18 cellular contexts compared by ENCODE assay signal in the genomic region with DNA sequence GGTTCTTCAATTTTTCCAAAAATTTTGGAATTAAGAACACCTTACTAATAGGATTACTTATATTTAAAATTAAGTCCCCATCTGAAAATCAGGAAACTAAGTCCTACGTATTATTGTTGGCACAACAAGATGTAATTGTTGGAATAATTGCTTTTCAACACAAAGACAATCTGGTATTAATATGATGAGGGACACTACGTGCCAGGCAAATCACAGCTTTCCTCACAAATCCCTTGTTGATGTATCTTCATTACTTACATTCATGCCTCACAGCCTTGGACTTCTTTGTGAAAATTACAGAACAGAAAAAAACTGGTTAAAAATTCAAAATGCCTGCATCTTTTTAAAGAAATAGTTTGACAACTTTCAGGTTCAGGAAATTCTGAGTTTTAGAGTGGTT. TPM values are rescaled to one million over a fixed set of nuclear protein-coding genes. Genes with fewer than 3 reads are reported as not detected.
DNase-seq lines count a peak whose midpoint lies in the region; ATAC-seq and TF ChIP-seq lines count a peak whose summit lies in the region.
"Had no signal": no experiment of that assay in that cellular context is flagged by ENCODE, and none has a peak within 500 bp of the region (broad histone marks: within the 10 kb centered on the region; RNA-seq: fewer than 3 reads in every experiment).

No MANE protein-coding gene starts in this region.

- H3K9me3 ChIP-seq in cardiac muscle cell (ENCODE audit: low read depth) (no peaks in the 10 kb centered on the region), mammary epithelial cell (replicated peaks; ENCODE audit: insufficient read depth, low read length) (no peaks in the 10 kb centered on the region), mesodermal cell (ENCODE audit: control insufficient read depth, low read length) (no peaks in the 10 kb centered on the region)

- DNase-seq in cardiac muscle cell (ENCODE audit: low read depth in 1 of 2, low spot score in 1 of 2), result no peak
- DNase-seq in left cardiac atrium, result no peak
- DNase-seq in mammary epithelial cell, result no peak
- no peak for DNase-seq in type B pancreatic cell (ENCODE audit: extremely low spot score, unreplicated experiment)
- no peak for DNase-seq in hypothalamus (lab: John Stamatoyannopoulos, UW)
- DNase-seq: 8988T, COR-L47, DMS153, EL, HCEC 1CT, NCI-H1694 treated with DMSO at 0.1 percent for 48 hours, NCI-H446, NCI-H774 had no signal

- intact Hi-C loops in left cardiac atrium (cut with DNase I) (no loop called here), mammary epithelial cell (cut with micrococcal nuclease) (no loop called here)

- in situ Hi-C loops in mammary epithelial cell (cut with MboI; ENCODE audit: low sequenced_read_pairs in 2 of 2), result no loop called here

- peaks cover 7% of the 10 kb centered on the region for H3K4me1 Mint-ChIP-seq in type B pancreatic cell (ENCODE audit: unreplicated experiment)
- no peaks in the 10 kb centered on the region for H3K4me1 Mint-ChIP-seq in stimulated activated memory B cell treated with anti-CD40 and anti-IgM and Interleukin-4, amounts not matched to agents 10 μg/mL and 1 μg/mL and 100 μg/mL, for 72 hours

- H3K27ac Mint-ChIP-seq in type B pancreatic cell, result peak overlapping the region; percentile 66
- no peak overlapping the region for H3K27ac Mint-ChIP-seq in stimulated activated memory B cell treated with anti-CD40 and anti-IgM and Interleukin-4, amounts not matched to agents 10 μg/mL and 1 μg/mL and 100 μg/mL, for 72 hours

- H3K36me3 ChIP-seq in cardiac muscle cell (peaks cover 27% of the 10 kb centered on the region), mammary epithelial cell (ENCODE audit: insufficient read depth, low read length) (peaks cover 10% of the 10 kb centered on the region), mesodermal cell (ENCODE audit: control insufficient read depth, insufficient read depth, low read length) (peaks cover 30% of the 10 kb centered on the region)

- H3K4me2 ChIP-seq in mammary epithelial cell (ENCODE audit: insufficient read depth, low read depth, low read length), result no peak overlapping the region

- no peaks in the 10 kb centered on the region for H4K20me1 ChIP-seq in mammary epithelial cell (ENCODE audit: insufficient read depth, low read length)

- 96% methylated on average over 2 of the region's 2 CpGs for WGBS in mammary epithelial cell (ENCODE audit: low coverage, missing lambda C conversion rate)
- WGBS in mesodermal cell (ENCODE audit: insufficient coverage in 2 of 2), 2 experiments, result no CpG with 5 or more reads among the region's 2 CpGs

- H3K36me3 Mint-ChIP-seq in type B pancreatic cell, result peaks cover 19% of the 10 kb centered on the region
- no peaks in the 10 kb centered on the region for H3K36me3 Mint-ChIP-seq in stimulated activated memory B cell treated with anti-CD40 and anti-IgM and Interleukin-4, amounts not matched to agents 10 μg/mL and 1 μg/mL and 100 μg/mL, for 72 hours

- H3K79me2 ChIP-seq in mammary epithelial cell (ENCODE audit: insufficient read depth, low read length), result peaks cover 24% of the 10 kb centered on the region

- CTCF ChIA-PET in mammary epithelial cell (lab: Charles Lee; ENCODE audit: low non-redundant PET), result no interaction called here

- H3K27me3 ChIP-seq in cardiac muscle cell (no peaks in the 10 kb centered on the region), mammary epithelial cell (ENCODE audit: insufficient read depth, low read length) (no peaks in the 10 kb centered on the region)

- ATAC-seq in left cardiac atrium (no peak), GM18867 (IDR thresholded peaks at IDR 0.05; ENCODE audit: unreplicated experiment) (no peak)
- no peak for ATAC-seq in stimulated activated memory B cell treated with anti-CD40 and anti-IgM and Interleukin-4, amounts not matched to agents 10 μg/mL and 1 μg/mL and 100 μg/mL, for 72 hours
- ATAC-seq: Right ventricle myocardium inferior had no signal

- H3K9ac ChIP-seq in mammary epithelial cell (ENCODE audit: insufficient read depth, low read length), result no peak overlapping the region

- H3K9me3 Mint-ChIP-seq in type B pancreatic cell, result no peaks in the 10 kb centered on the region
- H3K9me3 Mint-ChIP-seq in stimulated activated memory B cell treated with anti-CD40 and anti-IgM and Interleukin-4, amounts not matched to agents 10 μg/mL and 1 μg/mL and 100 μg/mL, for 72 hours, result no peaks in the 10 kb centered on the region

- dilution Hi-C loops in mammary epithelial cell (cut with HindIII; ENCODE audit: low sequenced_read_pairs), result no loop called here

- H3K27me3 Mint-ChIP-seq in type B pancreatic cell, result no peaks in the 10 kb centered on the region
- no peaks in the 10 kb centered on the region for H3K27me3 Mint-ChIP-seq in stimulated activated memory B cell treated with anti-CD40 and anti-IgM and Interleukin-4, amounts not matched to agents 10 μg/mL and 1 μg/mL and 100 μg/mL, for 72 hours

- H3K4me3 ChIP-seq in cardiac muscle cell, result no peak overlapping the region
- no peak overlapping the region for H3K4me3 ChIP-seq in mammary epithelial cell (replicated peaks in 1 of 3; ENCODE audit: insufficient read depth in 1 of 3, low read depth in 2 of 3, low read length in 3 of 3)
- H3K4me3 ChIP-seq in mesodermal cell (ENCODE audit: extremely low read depth, insufficient read depth, low read length, poor library complexity, severe bottlenecking), result no peak overlapping the region

- BruUV-seq in mammary epithelial cell (replicated peaks; lab: Mats Ljungman, UMichigan), result no TSS peak

- no peak overlapping the region for H2AFZ ChIP-seq in mammary epithelial cell (ENCODE audit: low read depth, low read length)

- TF ChIP-seq CTCF in cardiac muscle cell (IDR thresholded peaks at IDR 0.05; ENCODE audit: low read depth, low read length) (no peak), mammary epithelial cell (conservative IDR thresholded peaks at IDR 0.05 in 1 of 2, IDR thresholded peaks at IDR 0.05 in 1 of 2; ENCODE audit: extremely low read depth in 1 of 2, insufficient read depth in 1 of 2, low read depth in 1 of 2, low read length in 2 of 2) (no peak), type B pancreatic cell (conservative IDR thresholded peaks at IDR 0.05) (no peak)

- peak overlapping the region; percentile 42 for H3K27ac ChIP-seq in cardiac muscle cell
- H3K27ac ChIP-seq in mammary epithelial cell (ENCODE audit: insufficient read depth, low read depth, low read length), result peak overlapping the region; percentile 51
- H3K27ac ChIP-seq in mesodermal cell (ENCODE audit: low read depth, low read length, severe bottlenecking), result peak overlapping the region; percentile 75
- H3K27ac ChIP-seq: C4-2B had no signal

- H3K4me1 ChIP-seq in cardiac muscle cell (ENCODE audit: low read depth), result peaks cover 51% of the 10 kb centered on the region
- peaks cover 18% of the 10 kb centered on the region for H3K4me1 ChIP-seq in mammary epithelial cell (ENCODE audit: insufficient read depth, low read length)
- peaks cover 62% of the 10 kb centered on the region for H3K4me1 ChIP-seq in mesodermal cell (ENCODE audit: control insufficient read depth, insufficient read depth, low read length, poor library complexity, severe bottlenecking)

- H3K4me3 Mint-ChIP-seq in type B pancreatic cell, result no peak overlapping the region
- no peak overlapping the region for H3K4me3 Mint-ChIP-seq in stimulated activated memory B cell treated with anti-CD40 and anti-IgM and Interleukin-4, amounts not matched to agents 10 μg/mL and 1 μg/mL and 100 μg/mL, for 72 hours

RNA-seq across cellular contexts. Expression of a gene that starts 23.2 kb away (rescaled TPM):
- total RNA-seq in cardiac muscle cell, result 9.1 and 21.1 TPM in 2 replicates
- polyA plus RNA-seq in cardiac muscle cell, result 12.8 and 19.0 TPM in 2 replicates
- total RNA-seq in left cardiac atrium, result 1 to 10 TPM; 2.0 to 3.0 TPM
- total RNA-seq in mammary epithelial cell, result 10 to 100 TPM in 1 of 2 donors, 1 to 10 TPM in 1; 2.5 to 10.4 TPM
- 5.9 TPM for polyA plus RNA-seq in mammary epithelial cell
- polyA minus RNA-seq in mammary epithelial cell, result 1.5 TPM
- 25.3 TPM for polyA plus RNA-seq in mesodermal cell (2013, experiment 1 of 2)
- 42.7 TPM for polyA plus RNA-seq in mesodermal cell (2013, experiment 2 of 2)
- total RNA-seq in type B pancreatic cell (ENCODE audit: low replicate concordance), result 18.2 and 30.4 TPM in 2 replicates
